1 cellular context compared by ENCODE assay signal in genomic region chr1:234686035-234686434, GRCh38.
TF ChIP-seq lines count a peak whose summit lies in the region.

No MANE protein-coding gene starts in this region.

TF ChIP-seq in GM12878, 131 proteins besides CTCF, POLR2A, EP300 and RAD21:
- TF ChIP-seq PBX3 (IDR thresholded peaks at IDR 0.05; ENCODE audit: insufficient replicate concordance, low read depth, low read length) = no peak
- no peak for TF ChIP-seq STAT3 (IDR thresholded peaks at IDR 0.05; ENCODE audit: low read depth, low read length)
- no peak for TF ChIP-seq CHD1 (IDR thresholded peaks at IDR 0.05; ENCODE audit: low read depth, low read length)
- no peak for TF ChIP-seq CEBPB (IDR thresholded peaks at IDR 0.05; ENCODE audit: borderline replicate concordance in 1 of 2, low read depth in 2 of 2, low read length in 2 of 2)
- no peak for TF ChIP-seq TARDBP (IDR thresholded peaks at IDR 0.05; ENCODE audit: borderline replicate concordance)
- TF ChIP-seq SKIL (IDR thresholded peaks at IDR 0.05; ENCODE audit: low read depth, poor library complexity, severe bottlenecking) = peak; percentile 49
- no peak for TF ChIP-seq SP1 (IDR thresholded peaks at IDR 0.05; ENCODE audit: low read depth, low read length)
- no peak for TF ChIP-seq ZBTB33 (IDR thresholded peaks at IDR 0.05)
- TF ChIP-seq CBX5 (IDR thresholded peaks at IDR 0.05; ENCODE audit: low read depth) = peak; percentile 99
- no peak for TF ChIP-seq BCL11A (IDR thresholded peaks at IDR 0.05; ENCODE audit: low read depth, low read length)
- no peak for TF ChIP-seq KDM1A (IDR thresholded peaks at IDR 0.05; ENCODE audit: borderline replicate concordance)
- TF ChIP-seq KLF5 (IDR thresholded peaks at IDR 0.05; ENCODE audit: partially characterized antibody) = peak; percentile 64
- no peak for TF ChIP-seq PAX5 (IDR thresholded peaks at IDR 0.05; ENCODE audit: borderline replicate concordance, low read depth, low read length)
- 0 out of 2 replicates have a peak, but pooled peaks have one; percentile 56 for TF ChIP-seq RELB (IDR thresholded peaks at IDR 0.05; ENCODE audit: low read depth)
